ENCODE assay signal across 9 cellular contexts in genomic region chr17:63932008-63932561, GRCh38. TPM values are rescaled to one million over a fixed set of nuclear protein-coding genes. Genes with fewer than 3 reads are reported as not detected.
DNase-seq lines count a peak whose midpoint lies in the region; ATAC-seq and TF ChIP-seq lines count a peak whose summit lies in the region.
"Had no signal": no experiment of that assay in that cellular context is flagged by ENCODE, and none has a peak within 500 bp of the region (broad histone marks: within the 10 kb centered on the region; RNA-seq: fewer than 3 reads in every experiment).

CD79B (minus strand) TSS chr17:63932331; CDS start chr17:63932261, 70 bp downstream.

- no peak for TF ChIP-seq CTCF in CD14-positive monocyte (IDR thresholded peaks at IDR 0.05)
- TF ChIP-seq CTCF in gastrocnemius medialis (IDR thresholded peaks at IDR 0.05 in 4 of 5, conservative IDR thresholded peaks at IDR 0.05 in 1 of 5), result no peak
- TF ChIP-seq CTCF in thyroid gland (IDR thresholded peaks at IDR 0.05), result no peak

- H3K36me3 Mint-ChIP-seq in CD14-positive monocyte, result peaks cover 4 to 5% of the 10 kb centered on the region in 2 donors

- H3K27ac Mint-ChIP-seq in CD14-positive monocyte, result peak within 1 kb of the TSS in 6 of 7 donors; percentile 8 to 80 (median 59)

- peaks cover 4 to 16% (median 9%) of the 10 kb centered on the region in 3 donors for H3K27me3 Mint-ChIP-seq in CD14-positive monocyte (ENCODE audit: low read depth in 3 of 3)

- DNase-seq in CD14-positive monocyte (ENCODE audit: low spot score) (no peak), gastrocnemius medialis (no peak), thyroid gland (no peak), C1 segment of cervical spinal cord (lab: John Stamatoyannopoulos, UW) (no peak), AG08396 (ENCODE audit: low spot score) (no peak)
- peak; percentile 27 for DNase-seq in activated effector memory CD4-positive, alpha-beta T cell treated with Interleukin-2 at 50 U/mL for 16 hours

- peaks cover 13 to 21% of the 10 kb centered on the region in 2 donors for H3K4me1 ChIP-seq in gastrocnemius medialis
- peaks cover 0 to 10% of the 10 kb centered on the region in 2 donors for H3K4me1 ChIP-seq in thyroid gland
- H3K4me1 ChIP-seq: right lobe of liver had no signal

- H3K27ac ChIP-seq in gastrocnemius medialis, result peak within 1 kb of the TSS; percentile 59 to 72 (median 66)
- no peak within 1 kb of the TSS for H3K27ac ChIP-seq in thyroid gland

- H3K36me3 ChIP-seq in gastrocnemius medialis, result no peaks in the 10 kb centered on the region
- H3K36me3 ChIP-seq in thyroid gland, result no peaks in the 10 kb centered on the region
- H3K36me3 ChIP-seq: right lobe of liver had no signal

- TF ChIP-seq POLR2A in gastrocnemius medialis (IDR thresholded peaks at IDR 0.05) (no peak), thyroid gland (IDR thresholded peaks at IDR 0.05) (no peak)

- peak; percentile 76 for ATAC-seq in GM19438 (IDR thresholded peaks at IDR 0.05; ENCODE audit: low read depth, unreplicated experiment)
- peak; percentile 76 for ATAC-seq in HG03439 (IDR thresholded peaks at IDR 0.05; ENCODE audit: unreplicated experiment)
- no peak for ATAC-seq in gastrocnemius medialis

- H3K4me1 Mint-ChIP-seq in CD14-positive monocyte, result peaks cover 33% of the 10 kb centered on the region

- no peaks in the 10 kb centered on the region for H3K27me3 ChIP-seq in gastrocnemius medialis
- H3K27me3 ChIP-seq in thyroid gland, result no peaks in the 10 kb centered on the region
- H3K27me3 ChIP-seq: right lobe of liver had no signal

- H3K4me3 Mint-ChIP-seq in CD14-positive monocyte, result peak within 1 kb of the TSS; percentile 73 to 90

- intact Hi-C loops in CD14-positive monocyte (cut with micrococcal nuclease), result no loop called here
- intact Hi-C loops in gastrocnemius medialis (cut with DNase I; ENCODE audit: low total_unique reads), result no loop called here
- intact Hi-C loops in thyroid gland (cut with DNase I), result no loop called here

- H3K9me3 ChIP-seq in gastrocnemius medialis, result no peaks in the 10 kb centered on the region
- no peaks in the 10 kb centered on the region for H3K9me3 ChIP-seq in thyroid gland
- H3K9me3 ChIP-seq: right lobe of liver had no signal

- H3K4me3 ChIP-seq in gastrocnemius medialis (peak within 1 kb of the TSS in 3 of 4 donors; percentile 17 to 38 (median 27)), thyroid gland (replicated peaks in 1 of 3) (no peak within 1 kb of the TSS)
- H3K4me3 ChIP-seq: right lobe of liver had no signal

- in situ Hi-C loops in gastrocnemius medialis (cut with MboI; ENCODE audit: low sequenced_read_pairs in 4 of 4), result no loop called here

- 70 to 77% methylated on average over 12 to 18 of the region's 19 CpGs for WGBS in thyroid gland, 2 donors

- peaks cover 0 to 2% (median 0%) of the 10 kb centered on the region in 7 donors for H3K9me3 Mint-ChIP-seq in CD14-positive monocyte

RNA-seq across cellular contexts. Expression of gene CD79B, which starts in this region (rescaled TPM):
- polyA plus RNA-seq in CD14-positive monocyte, result 10 to 100 TPM; 19.6 to 21.8 TPM
- 1 to 10 TPM; 2.2 to 5.1 (median 3.3) TPM for total RNA-seq in gastrocnemius medialis
- 1 to 10 TPM in 2 of 4 donors, not detected in 2; 1.3 to 1.8 TPM for total RNA-seq in thyroid gland

Comparison
In these comparisons a context has a peak if more than half of its experiments do, and no peak if none do; other contexts are left out.
1. ATAC-seq: peak in GM19438 (single experiment) and HG03439 (single experiment); none in gastrocnemius medialis (0 of 2).
2. H3K27ac ChIP-seq: peak in gastrocnemius medialis (4 of 4); none in thyroid gland (0 of 3).
3. H3K4me3 ChIP-seq: peak in gastrocnemius medialis (3 of 4); none in thyroid gland (0 of 3).